In genomic region chr2:74212702-74213410, GRCh38 we compare ENCODE assay signal across 19 cellular contexts.
"Had no signal": no experiment of that assay in that cellular context is flagged by ENCODE, and none has a peak within 500 bp of the region (broad histone marks: within the 10 kb centered on the region; RNA-seq: fewer than 3 reads in every experiment).

No MANE protein-coding gene starts in this region.

- H3K4me1 Mint-ChIP-seq: neural crest cell had no signal

- ATAC-seq: esophagus mucosa, heart left ventricle, natural killer cell, right cardiac atrium had no signal

- H3K4me3 Mint-ChIP-seq: natural killer cell; neural crest cell; stimulated activated naive CD8-positive, alpha-beta T cell treated with anti-CD3 and anti-CD28 coated beads, Interleukin-15, Interleukin-2, amounts not matched to agents 100 ng/mL and 50 ng/mL, for 24 hours had no signal

- H3K27me3 Mint-ChIP-seq: stimulated activated naive CD8-positive, alpha-beta T cell treated with anti-CD3 and anti-CD28 coated beads, Interleukin-15, Interleukin-2, amounts not matched to agents 100 ng/mL and 50 ng/mL, for 24 hours had no signal

- DNase-seq: cortex of kidney; dorsolateral prefrontal cortex; effector CD8-positive, alpha-beta T cell; heart left ventricle; hippocampal formation; kidney glomerular epithelial cell; natural killer cell; ovary; right cardiac atrium; small intestine; stimulated activated CD4-positive, alpha-beta T cell treated with anti-CD3 and anti-CD28 coated beads, Interleukin-12 subunit alpha, Interleukin-12 subunit beta, amount 100 ng/mL, for 4 hours; tibial artery; upper lobe of left lung; uterus had no signal

- H3K27me3 ChIP-seq: dorsolateral prefrontal cortex, heart left ventricle, ovary, tibial artery, upper lobe of left lung, uterus had no signal

- H3K9me3 ChIP-seq: heart left ventricle, ovary, tibial artery, upper lobe of left lung, uterus had no signal

- H3K4me3 ChIP-seq: dorsolateral prefrontal cortex, heart left ventricle, ovary, tibial artery, upper lobe of left lung, uterus had no signal

- H3K9me3 Mint-ChIP-seq: natural killer cell; neural crest cell; stimulated activated naive CD8-positive, alpha-beta T cell treated with anti-CD3 and anti-CD28 coated beads, Interleukin-15, Interleukin-2, amounts not matched to agents 100 ng/mL and 50 ng/mL, for 24 hours had no signal

- H3K4me1 ChIP-seq: upper lobe of left lung, uterus had no signal

- H3K27ac Mint-ChIP-seq: natural killer cell; stimulated activated naive CD8-positive, alpha-beta T cell treated with anti-CD3 and anti-CD28 coated beads, Interleukin-15, Interleukin-2, amounts not matched to agents 100 ng/mL and 50 ng/mL, for 24 hours had no signal

- FAIRE-seq: endometrium, frontal cortex, small intestine had no signal

- H3K36me3 ChIP-seq: ovary, uterus had no signal

- H3K27ac ChIP-seq: dorsolateral prefrontal cortex, heart left ventricle, ovary, tibial artery, upper lobe of left lung, uterus had no signal

- H3K36me3 Mint-ChIP-seq: natural killer cell had no signal
